ENCODE assay signal across 22 cellular contexts in the genomic region with DNA sequence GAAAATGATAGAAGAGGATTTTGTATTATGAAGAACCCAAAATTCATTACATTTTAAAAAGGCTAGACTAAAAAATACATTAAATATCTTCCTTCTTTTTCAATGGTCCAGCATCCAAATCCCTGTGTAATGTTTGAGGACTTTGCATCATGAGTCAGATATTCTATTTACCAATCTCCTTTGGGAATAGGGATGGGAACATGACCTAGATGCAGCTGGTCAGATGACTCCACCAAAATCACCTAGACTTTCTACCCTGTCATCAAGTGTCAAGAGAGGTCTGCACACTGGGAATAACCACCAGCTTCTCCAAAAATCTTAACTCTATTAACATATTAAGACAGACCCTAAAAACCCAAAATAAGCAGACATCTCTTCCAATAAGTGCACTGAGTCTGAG.
DNase-seq lines count a peak whose midpoint lies in the region; ATAC-seq and TF ChIP-seq lines count a peak whose summit lies in the region.
"Had no signal": no experiment of that assay in that cellular context is flagged by ENCODE, and none has a peak within 500 bp of the region (broad histone marks: within the 10 kb centered on the region; RNA-seq: fewer than 3 reads in every experiment).

No MANE protein-coding gene starts in this region.

- H3K9me1 ChIP-seq in IMR-90 (ENCODE audit: insufficient read depth, low read length) = peaks cover 10% of the 10 kb centered on the region; the same call in 1 of the 2 replicates

- ATAC-seq in IMR-90 (ENCODE audit: low read depth) (no peak), HG03432 (IDR thresholded peaks at IDR 0.05; ENCODE audit: unreplicated experiment) (no peak)
- ATAC-seq: GM12878, HepG2, PC-3 had no signal

- no peak overlapping the region for H3K4me3 ChIP-seq in IMR-90 (ENCODE audit: insufficient read depth, low read depth, low read length)
- H3K4me3 ChIP-seq: GM12878 had no signal

- H2AK9ac ChIP-seq in IMR-90 (replicated peaks; ENCODE audit: low read depth, low read length, poor library complexity) = no peak overlapping the region

- H3K9me3 ChIP-seq in IMR-90 (ENCODE audit: control insufficient read depth, insufficient read depth, low read length) = no peaks in the 10 kb centered on the region

- no peak overlapping the region for H4K8ac ChIP-seq in IMR-90 (ENCODE audit: low read depth in 2 of 2, low read length in 2 of 2)

- peak; percentile 63 for DNase-seq in NCI-H2171 treated with DMSO at 0.1 percent for 48 hours (lab: John Stamatoyannopoulos, UW)
- DNase-seq in NCI-H2171 (lab: John Stamatoyannopoulos, UW) = no peak
- peak; percentile 35 for DNase-seq in IMR-90
- DNase-seq in fibroblast of peridontal ligament (ENCODE audit: extremely low read depth) = peak; percentile 38
- DNase-seq in stromal cell of bone marrow (ENCODE audit: low read depth) = peak; percentile 25
- DNase-seq in NK-92 treated with Interleukin-12 subunit alpha and Interleukin-12 subunit beta, amount 100 ng/mL, for 24 hours (lab: John Stamatoyannopoulos, UW) = no peak
- no peak for DNase-seq in SKM-1 (lab: John Stamatoyannopoulos, UW; ENCODE audit: unreplicated experiment)
- DNase-seq: 8988T; Calu3; CD8-positive, alpha-beta memory T cell; DMS79 treated with DMSO at 0.1 percent for 48 hours; KG1; NCI-H1092 treated with DMSO at 0.1 percent for 48 hours; NCI-H146; NCI-H2029; NCI-H526 treated with DMSO at 0.1 percent for 48 hours; PC-3; Right ventricle myocardium superior had no signal

- peak overlapping the region; percentile 15; the same call in 1 of the 3 replicates for H2BK15ac ChIP-seq in IMR-90 (ENCODE audit: low read depth, low read length)

- no TSS peak for BruUV-seq in IMR-90 (replicated peaks; lab: Mats Ljungman, UMichigan)

- H3K4me1 ChIP-seq in IMR-90 (ENCODE audit: control insufficient read depth, insufficient read depth, low read length) = peaks cover 7% of the 10 kb centered on the region

- no peak overlapping the region for H3K14ac ChIP-seq in IMR-90 (replicated peaks; ENCODE audit: low read depth, low read length)

- CTCF ChIA-PET in IMR-90 (lab: Yijun Ruan, JAX) = no interaction called here

- in situ Hi-C loops in IMR-90 (cut with MboI; ENCODE audit: low sequenced_read_pairs) = no loop called here

- H2AK5ac ChIP-seq in IMR-90 (ENCODE audit: low read depth, low read length) = no peak overlapping the region

- H4K20me1 ChIP-seq in IMR-90 (ENCODE audit: insufficient read depth, low read length) = no peaks in the 10 kb centered on the region

- no peak overlapping the region for H3K4me2 ChIP-seq in IMR-90 (ENCODE audit: low read depth, low read length)

- POLR2A ChIA-PET in IMR-90 (lab: Charles Lee; ENCODE audit: unreplicated experiment) = no interaction called here

- no peak for TF ChIP-seq RAD21 in IMR-90 (IDR thresholded peaks at IDR 0.05; ENCODE audit: low read length)

- H3K36me3 ChIP-seq in IMR-90 (ENCODE audit: control insufficient read depth, insufficient read depth, low read length) = no peaks in the 10 kb centered on the region

- H3K79me1 ChIP-seq in IMR-90 (ENCODE audit: low read depth in 1 of 2, low read length in 2 of 2) = no peaks in the 10 kb centered on the region

- no peak overlapping the region for H2BK5ac ChIP-seq in IMR-90 (ENCODE audit: low read depth, low read length, poor library complexity, severe bottlenecking)

- H2AFZ ChIP-seq in IMR-90 (replicated peaks; ENCODE audit: low read length, poor library complexity) = no peak overlapping the region

- no peak overlapping the region for H2BK120ac ChIP-seq in IMR-90 (ENCODE audit: low read depth, low read length)

- no peak overlapping the region for H3K4ac ChIP-seq in IMR-90 (ENCODE audit: low read depth, low read length)

- no peak overlapping the region for H3K23ac ChIP-seq in IMR-90 (ENCODE audit: low read depth, low read length)

- TF ChIP-seq CTCF in IMR-90 (conservative IDR thresholded peaks at IDR 0.05; ENCODE audit: low read depth, low read length) = no peak

- no peaks in the 10 kb centered on the region for H3K27me3 ChIP-seq in IMR-90 (ENCODE audit: control insufficient read depth, insufficient read depth, low read length)

- no peak overlapping the region for H4K5ac ChIP-seq in IMR-90 (ENCODE audit: low read depth, low read length)

- H3K18ac ChIP-seq in IMR-90 (ENCODE audit: low read depth, low read length) = peak overlapping the region; percentile 25; the same call in 1 of the 2 replicates

- no peak overlapping the region for H3K9ac ChIP-seq in IMR-90 (ENCODE audit: low read depth, low read length)

- no peak overlapping the region for H3K56ac ChIP-seq in IMR-90 (ENCODE audit: extremely low read depth, insufficient read depth, low read length)

- H4K91ac ChIP-seq in IMR-90 (ENCODE audit: insufficient read depth, low read depth, low read length) = no peak overlapping the region; the same call in 1 of the 2 replicates

- peak overlapping the region; percentile 44; the same call in 1 of the 2 replicates for H2BK20ac ChIP-seq in IMR-90 (ENCODE audit: low read depth, low read length)

- TF ChIP-seq POLR2A in IMR-90 (IDR thresholded peaks at IDR 0.05; ENCODE audit: low read depth, low read length) = no peak

- dilution Hi-C loops in IMR-90 (cut with HindIII; ENCODE audit: low sequenced_read_pairs, unreplicated experiment) = no loop called here

- intact Hi-C loops in IMR-90 (cut with micrococcal nuclease) = no loop called here

- no peak overlapping the region for H3K27ac ChIP-seq in IMR-90 (ENCODE audit: insufficient read depth, low read length)
- H3K27ac ChIP-seq: C4-2B had no signal

TF ChIP-seq in IMR-90, 13 proteins besides CTCF, POLR2A, EP300 and RAD21:
- TF ChIP-seq, protein P1, sequence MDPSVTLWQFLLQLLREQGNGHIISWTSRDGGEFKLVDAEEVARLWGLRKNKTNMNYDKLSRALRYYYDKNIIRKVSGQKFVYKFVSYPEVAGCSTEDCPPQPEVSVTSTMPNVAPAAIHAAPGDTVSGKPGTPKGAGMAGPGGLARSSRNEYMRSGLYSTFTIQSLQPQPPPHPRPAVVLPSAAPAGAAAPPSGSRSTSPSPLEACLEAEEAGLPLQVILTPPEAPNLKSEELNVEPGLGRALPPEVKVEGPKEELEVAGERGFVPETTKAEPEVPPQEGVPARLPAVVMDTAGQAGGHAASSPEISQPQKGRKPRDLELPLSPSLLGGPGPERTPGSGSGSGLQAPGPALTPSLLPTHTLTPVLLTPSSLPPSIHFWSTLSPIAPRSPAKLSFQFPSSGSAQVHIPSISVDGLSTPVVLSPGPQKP (IDR thresholded peaks at IDR 0.05; ENCODE audit: borderline replicate concordance, low read depth, low read length) = no peak
- TF ChIP-seq CEBPB (IDR thresholded peaks at IDR 0.05; ENCODE audit: low read depth, low read length) = no peak
- no peak for TF ChIP-seq RFX5 (IDR thresholded peaks at IDR 0.05; ENCODE audit: low read depth, low read length)
- TF ChIP-seq NFE2L2 (IDR thresholded peaks at IDR 0.05; ENCODE audit: low read depth, low read length) = no peak
- no peak for TF ChIP-seq RCOR1 (IDR thresholded peaks at IDR 0.05; ENCODE audit: insufficient replicate concordance, low read length)
- TF ChIP-seq MAFK (IDR thresholded peaks at IDR 0.05; ENCODE audit: low read depth, low read length) = no peak
- no peak for TF ChIP-seq MXI1 (IDR thresholded peaks at IDR 0.05; ENCODE audit: borderline replicate concordance, low read depth, low read length)
- TF ChIP-seq CHD1 (IDR thresholded peaks at IDR 0.05; ENCODE audit: low read depth, low read length) = no peak
- TF ChIP-seq FOS (IDR thresholded peaks at IDR 0.05; ENCODE audit: low read depth, low read length) = no peak
- TF ChIP-seq MAZ (IDR thresholded peaks at IDR 0.05; ENCODE audit: borderline replicate concordance, low read depth, low read length) = no peak
- no peak for TF ChIP-seq BHLHE40 (IDR thresholded peaks at IDR 0.05; ENCODE audit: low read depth, low read length)
- TF ChIP-seq, protein P2, sequence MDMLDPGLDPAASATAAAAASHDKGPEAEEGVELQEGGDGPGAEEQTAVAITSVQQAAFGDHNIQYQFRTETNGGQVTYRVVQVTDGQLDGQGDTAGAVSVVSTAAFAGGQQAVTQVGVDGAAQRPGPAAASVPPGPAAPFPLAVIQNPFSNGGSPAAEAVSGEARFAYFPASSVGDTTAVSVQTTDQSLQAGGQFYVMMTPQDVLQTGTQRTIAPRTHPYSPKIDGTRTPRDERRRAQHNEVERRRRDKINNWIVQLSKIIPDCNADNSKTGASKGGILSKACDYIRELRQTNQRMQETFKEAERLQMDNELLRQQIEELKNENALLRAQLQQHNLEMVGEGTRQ (IDR thresholded peaks at IDR 0.05; ENCODE audit: low read depth, low read length) = no peak
- TF ChIP-seq SMC3 (IDR thresholded peaks at IDR 0.05; ENCODE audit: low read depth, low read length) = no peak

Comparison
In these comparisons a context has a peak if more than half of its experiments do, and no peak if none do; other contexts are left out.
1. DNase-seq: peak in NCI-H2171 treated with DMSO at 0.1 percent for 48 hours (single experiment), IMR-90 (single experiment), fibroblast of peridontal ligament (single experiment) and stromal cell of bone marrow (single experiment); none in NCI-H2171 (single experiment), NK-92 treated with Interleukin-12 subunit alpha and Interleukin-12 subunit beta, amount 100 ng/mL, for 24 hours (single experiment) and SKM-1 (single experiment).